1 cellular context compared by ENCODE assay signal in the genomic region with DNA sequence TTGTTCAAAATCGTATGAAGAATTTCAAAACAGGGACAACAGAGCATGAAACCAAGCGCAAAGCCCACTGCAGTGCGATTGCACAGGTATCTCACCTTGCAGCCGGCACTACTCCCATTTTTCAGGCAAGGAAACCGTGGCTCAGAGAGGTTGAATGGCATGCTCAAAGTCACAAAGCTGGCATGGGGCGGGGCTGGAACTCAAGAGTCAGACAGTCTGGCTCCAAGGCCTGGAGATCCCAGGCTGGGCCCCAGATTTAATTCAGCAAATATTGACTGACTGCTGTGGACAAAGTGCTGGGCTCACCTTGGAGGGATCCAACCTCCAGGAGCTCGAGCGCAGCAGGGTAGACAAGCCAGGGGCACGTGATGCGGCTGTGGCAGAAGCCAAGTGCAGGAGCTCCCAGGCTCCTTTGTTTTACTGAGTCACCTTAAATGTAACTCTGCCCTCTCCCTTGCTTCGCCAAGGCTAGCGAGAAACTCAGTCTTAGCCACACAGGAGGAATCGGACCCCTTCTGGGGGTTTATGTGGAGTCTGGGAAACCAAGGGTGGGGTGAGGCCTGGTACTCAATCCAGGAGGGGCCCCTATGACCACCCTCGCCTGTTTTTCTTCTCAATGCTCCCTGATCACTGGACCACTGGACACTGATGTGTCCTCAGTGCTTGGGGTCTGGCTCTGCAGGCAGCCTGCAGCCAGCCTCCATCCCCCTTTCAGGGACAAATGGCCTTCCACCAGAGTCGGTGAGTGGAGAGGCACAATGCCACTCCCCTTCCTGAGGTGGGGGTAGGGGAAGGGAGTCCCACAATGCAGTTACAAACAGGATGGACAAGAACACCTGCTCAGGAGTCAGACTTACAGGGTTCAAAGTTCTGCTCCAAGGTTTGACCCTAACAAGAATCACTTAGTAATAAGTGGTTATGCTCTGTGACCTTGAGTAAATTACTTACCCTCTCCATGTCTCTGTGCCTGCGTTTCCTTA.
TF ChIP-seq lines count a peak whose summit lies in the region.

No MANE protein-coding gene starts in this region.

TF ChIP-seq in H1, 55 proteins besides CTCF, POLR2A, EP300 and RAD21:
- TF ChIP-seq RXRA (IDR thresholded peaks at IDR 0.05; ENCODE audit: insufficient read depth, low read depth, low read length) (no peak), ZNF274 (IDR thresholded peaks at IDR 0.05; ENCODE audit: borderline replicate concordance, extremely low read depth, low read length) (no peak), BACH1 (IDR thresholded peaks at IDR 0.05; ENCODE audit: low read length) (no peak), TAF1 (IDR thresholded peaks at IDR 0.05; ENCODE audit: low read depth, low read length) (no peak), SIX5 (IDR thresholded peaks at IDR 0.05; ENCODE audit: low read depth, low read length) (no peak), CEBPB (IDR thresholded peaks at IDR 0.05; ENCODE audit: low read depth, low read length) (no peak), RFX5 (IDR thresholded peaks at IDR 0.05; ENCODE audit: borderline replicate concordance, low read depth, low read length) (no peak), TBP (IDR thresholded peaks at IDR 0.05; ENCODE audit: low read depth, low read length) (no peak), YY1 (IDR thresholded peaks at IDR 0.05; ENCODE audit: low read depth, low read length) (no peak), SP2 (IDR thresholded peaks at IDR 0.05; ENCODE audit: low read length) (no peak)
- TF ChIP-seq, protein P1, sequence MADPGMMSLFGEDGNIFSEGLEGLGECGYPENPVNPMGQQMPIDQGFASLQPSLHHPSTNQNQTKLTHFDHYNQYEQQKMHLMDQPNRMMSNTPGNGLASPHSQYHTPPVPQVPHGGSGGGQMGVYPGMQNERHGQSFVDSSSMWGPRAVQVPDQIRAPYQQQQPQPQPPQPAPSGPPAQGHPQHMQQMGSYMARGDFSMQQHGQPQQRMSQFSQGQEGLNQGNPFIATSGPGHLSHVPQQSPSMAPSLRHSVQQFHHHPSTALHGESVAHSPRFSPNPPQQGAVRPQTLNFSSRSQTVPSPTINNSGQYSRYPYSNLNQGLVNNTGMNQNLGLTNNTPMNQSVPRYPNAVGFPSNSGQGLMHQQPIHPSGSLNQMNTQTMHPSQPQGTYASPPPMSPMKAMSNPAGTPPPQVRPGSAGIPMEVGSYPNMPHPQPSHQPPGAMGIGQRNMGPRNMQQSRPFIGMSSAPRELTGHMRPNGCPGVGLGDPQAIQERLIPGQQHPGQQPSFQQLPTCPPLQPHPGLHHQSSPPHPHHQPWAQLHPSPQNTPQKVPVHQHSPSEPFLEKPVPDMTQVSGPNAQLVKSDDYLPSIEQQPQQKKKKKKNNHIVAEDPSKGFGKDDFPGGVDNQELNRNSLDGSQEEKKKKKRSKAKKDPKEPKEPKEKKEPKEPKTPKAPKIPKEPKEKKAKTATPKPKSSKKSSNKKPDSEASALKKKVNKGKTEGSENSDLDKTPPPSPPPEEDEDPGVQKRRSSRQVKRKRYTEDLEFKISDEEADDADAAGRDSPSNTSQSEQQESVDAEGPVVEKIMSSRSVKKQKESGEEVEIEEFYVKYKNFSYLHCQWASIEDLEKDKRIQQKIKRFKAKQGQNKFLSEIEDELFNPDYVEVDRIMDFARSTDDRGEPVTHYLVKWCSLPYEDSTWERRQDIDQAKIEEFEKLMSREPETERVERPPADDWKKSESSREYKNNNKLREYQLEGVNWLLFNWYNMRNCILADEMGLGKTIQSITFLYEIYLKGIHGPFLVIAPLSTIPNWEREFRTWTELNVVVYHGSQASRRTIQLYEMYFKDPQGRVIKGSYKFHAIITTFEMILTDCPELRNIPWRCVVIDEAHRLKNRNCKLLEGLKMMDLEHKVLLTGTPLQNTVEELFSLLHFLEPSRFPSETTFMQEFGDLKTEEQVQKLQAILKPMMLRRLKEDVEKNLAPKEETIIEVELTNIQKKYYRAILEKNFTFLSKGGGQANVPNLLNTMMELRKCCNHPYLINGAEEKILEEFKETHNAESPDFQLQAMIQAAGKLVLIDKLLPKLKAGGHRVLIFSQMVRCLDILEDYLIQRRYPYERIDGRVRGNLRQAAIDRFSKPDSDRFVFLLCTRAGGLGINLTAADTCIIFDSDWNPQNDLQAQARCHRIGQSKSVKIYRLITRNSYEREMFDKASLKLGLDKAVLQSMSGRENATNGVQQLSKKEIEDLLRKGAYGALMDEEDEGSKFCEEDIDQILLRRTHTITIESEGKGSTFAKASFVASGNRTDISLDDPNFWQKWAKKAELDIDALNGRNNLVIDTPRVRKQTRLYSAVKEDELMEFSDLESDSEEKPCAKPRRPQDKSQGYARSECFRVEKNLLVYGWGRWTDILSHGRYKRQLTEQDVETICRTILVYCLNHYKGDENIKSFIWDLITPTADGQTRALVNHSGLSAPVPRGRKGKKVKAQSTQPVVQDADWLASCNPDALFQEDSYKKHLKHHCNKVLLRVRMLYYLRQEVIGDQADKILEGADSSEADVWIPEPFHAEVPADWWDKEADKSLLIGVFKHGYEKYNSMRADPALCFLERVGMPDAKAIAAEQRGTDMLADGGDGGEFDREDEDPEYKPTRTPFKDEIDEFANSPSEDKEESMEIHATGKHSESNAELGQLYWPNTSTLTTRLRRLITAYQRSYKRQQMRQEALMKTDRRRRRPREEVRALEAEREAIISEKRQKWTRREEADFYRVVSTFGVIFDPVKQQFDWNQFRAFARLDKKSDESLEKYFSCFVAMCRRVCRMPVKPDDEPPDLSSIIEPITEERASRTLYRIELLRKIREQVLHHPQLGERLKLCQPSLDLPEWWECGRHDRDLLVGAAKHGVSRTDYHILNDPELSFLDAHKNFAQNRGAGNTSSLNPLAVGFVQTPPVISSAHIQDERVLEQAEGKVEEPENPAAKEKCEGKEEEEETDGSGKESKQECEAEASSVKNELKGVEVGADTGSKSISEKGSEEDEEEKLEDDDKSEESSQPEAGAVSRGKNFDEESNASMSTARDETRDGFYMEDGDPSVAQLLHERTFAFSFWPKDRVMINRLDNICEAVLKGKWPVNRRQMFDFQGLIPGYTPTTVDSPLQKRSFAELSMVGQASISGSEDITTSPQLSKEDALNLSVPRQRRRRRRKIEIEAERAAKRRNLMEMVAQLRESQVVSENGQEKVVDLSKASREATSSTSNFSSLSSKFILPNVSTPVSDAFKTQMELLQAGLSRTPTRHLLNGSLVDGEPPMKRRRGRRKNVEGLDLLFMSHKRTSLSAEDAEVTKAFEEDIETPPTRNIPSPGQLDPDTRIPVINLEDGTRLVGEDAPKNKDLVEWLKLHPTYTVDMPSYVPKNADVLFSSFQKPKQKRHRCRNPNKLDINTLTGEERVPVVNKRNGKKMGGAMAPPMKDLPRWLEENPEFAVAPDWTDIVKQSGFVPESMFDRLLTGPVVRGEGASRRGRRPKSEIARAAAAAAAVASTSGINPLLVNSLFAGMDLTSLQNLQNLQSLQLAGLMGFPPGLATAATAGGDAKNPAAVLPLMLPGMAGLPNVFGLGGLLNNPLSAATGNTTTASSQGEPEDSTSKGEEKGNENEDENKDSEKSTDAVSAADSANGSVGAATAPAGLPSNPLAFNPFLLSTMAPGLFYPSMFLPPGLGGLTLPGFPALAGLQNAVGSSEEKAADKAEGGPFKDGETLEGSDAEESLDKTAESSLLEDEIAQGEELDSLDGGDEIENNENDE (IDR thresholded peaks at IDR 0.05; ENCODE audit: insufficient replicate concordance, low read length), result no peak
